In genomic region chr16:19781196-19781595, GRCh38 we compare ENCODE assay signal across 15 cellular contexts.
"Had no signal": no experiment of that assay in that cellular context is flagged by ENCODE, and none has a peak within 500 bp of the region (broad histone marks: within the 10 kb centered on the region; RNA-seq: fewer than 3 reads in every experiment).

No MANE protein-coding gene starts in this region.

- H3K27ac Mint-ChIP-seq: activated CD8-positive, alpha-beta T cell treated with anti-CD3 and anti-CD28 coated beads, Interleukin-2, amount 10 ng/mL, durations not matched to agents 7 days and 5 days; activated naive CD8-positive, alpha-beta T cell treated with anti-CD3 and anti-CD28 coated beads, Interleukin-2, amount 10 ng/mL, durations not matched to agents 7 days and 5 days; naive thymus-derived CD8-positive, alpha-beta T cell; stimulated activated naive CD8-positive, alpha-beta T cell treated with anti-CD3 and anti-CD28 coated beads, Interleukin-15, amount 100 ng/mL, for 72 hours; T-cell had no signal

- H3K27me3 Mint-ChIP-seq: activated naive CD8-positive, alpha-beta T cell treated with anti-CD3 and anti-CD28 coated beads, Interleukin-2, amount 10 ng/mL, durations not matched to agents 7 days and 5 days; stimulated activated naive CD8-positive, alpha-beta T cell treated with anti-CD3 and anti-CD28 coated beads, Interleukin-15, amount 100 ng/mL, for 72 hours; T-cell had no signal

- H3K4me1 Mint-ChIP-seq: activated naive CD8-positive, alpha-beta T cell treated with anti-CD3 and anti-CD28 coated beads, Interleukin-2, amount 10 ng/mL, durations not matched to agents 7 days and 5 days; stimulated activated naive CD8-positive, alpha-beta T cell treated with anti-CD3 and anti-CD28 coated beads, Interleukin-15, amount 100 ng/mL, for 72 hours had no signal

- ATAC-seq: activated CD8-positive, alpha-beta T cell treated with anti-CD3 and anti-CD28 coated beads, Interleukin-2, amount 10 ng/mL, durations not matched to agents 7 days and 5 days; naive thymus-derived CD8-positive, alpha-beta T cell; stimulated activated naive CD8-positive, alpha-beta T cell treated with anti-CD3 and anti-CD28 coated beads, Interleukin-15, amount 100 ng/mL, for 72 hours; T-cell had no signal

- H3K9me3 Mint-ChIP-seq: activated naive CD8-positive, alpha-beta T cell treated with anti-CD3 and anti-CD28 coated beads, Interleukin-2, amount 10 ng/mL, durations not matched to agents 7 days and 5 days; naive thymus-derived CD8-positive, alpha-beta T cell; stimulated activated naive CD8-positive, alpha-beta T cell treated with anti-CD3 and anti-CD28 coated beads, Interleukin-15, amount 100 ng/mL, for 72 hours; T-cell had no signal

- H3K4me3 ChIP-seq: lung, prostate gland, thoracic aorta had no signal

- DNase-seq: activated CD8-positive, alpha-beta memory T cell treated with anti-CD3 and anti-CD28 coated beads, Interleukin-2, amount 50 U/mL, for 48 hours; activated CD8-positive, alpha-beta T cell treated with anti-CD3 and anti-CD28 coated beads, Interleukin-2, amount 10 ng/mL, durations not matched to agents 7 days and 5 days; activated naive CD8-positive, alpha-beta T cell treated with anti-CD3 and anti-CD28 coated beads, Interleukin-2, amount 10 ng/mL, durations not matched to agents 7 days and 5 days; dermis blood vessel endothelial cell; erythroblast; hippocampal formation; naive thymus-derived CD8-positive, alpha-beta T cell; nucleus accumbens; stimulated activated CD4-positive, alpha-beta T cell treated with anti-CD3 and anti-CD28 coated beads, Interleukin-4, amount 100 ng/mL, for 4 hours; stimulated activated naive CD8-positive, alpha-beta T cell treated with anti-CD3 and anti-CD28 coated beads, Interleukin-15, amount 100 ng/mL, for 72 hours; T-cell; T1000 had no signal

- H3K4me3 Mint-ChIP-seq: activated CD8-positive, alpha-beta T cell treated with anti-CD3 and anti-CD28 coated beads, Interleukin-2, amount 10 ng/mL, durations not matched to agents 7 days and 5 days; activated naive CD8-positive, alpha-beta T cell treated with anti-CD3 and anti-CD28 coated beads, Interleukin-2, amount 10 ng/mL, durations not matched to agents 7 days and 5 days; naive thymus-derived CD8-positive, alpha-beta T cell; stimulated activated naive CD8-positive, alpha-beta T cell treated with anti-CD3 and anti-CD28 coated beads, Interleukin-15, amount 100 ng/mL, for 72 hours; T-cell had no signal

- H3K36me3 Mint-ChIP-seq: activated naive CD8-positive, alpha-beta T cell treated with anti-CD3 and anti-CD28 coated beads, Interleukin-2, amount 10 ng/mL, durations not matched to agents 7 days and 5 days; naive thymus-derived CD8-positive, alpha-beta T cell; T-cell had no signal
